ENCODE assay signal across 1 cellular context in genomic region chr21:45364464-45365185, GRCh38.
TF ChIP-seq lines count a peak whose summit lies in the region.

No MANE protein-coding gene starts in this region.

TF ChIP-seq in K562, 482 proteins besides CTCF, POLR2A, EP300 and RAD21 (continued from another document):
- TF ChIP-seq ZBTB40 (IDR thresholded peaks at IDR 0.05) (peak; percentile 42; the same call in 1 of the 2 replicates), ZBTB40 (CRISPR knock-in tag; IDR thresholded peaks at IDR 0.05) (no peak), POLR3A (IDR thresholded peaks at IDR 0.05; ENCODE audit: borderline replicate concordance, extremely low read depth, insufficient read depth, insufficient read length) (no peak), NELFE (IDR thresholded peaks at IDR 0.05; ENCODE audit: insufficient read depth, insufficient read length) (no peak), STAT5B (CRISPR knock-in tag; IDR thresholded peaks at IDR 0.05) (no peak), SIRT6 (IDR thresholded peaks at IDR 0.05; ENCODE audit: low read depth, low read length) (no peak), ZNF589 (CRISPR knock-in tag; IDR thresholded peaks at IDR 0.05; ENCODE audit: low read depth) (0 out of 2 replicates have a peak, but pooled peaks have one; percentile 19), ZNF592 (IDR thresholded peaks at IDR 0.05) (peak; percentile 27; the same call in 1 of the 2 replicates), ZNF584 (CRISPR knock-in tag; IDR thresholded peaks at IDR 0.05; ENCODE audit: low read depth) (peak; percentile 89), POLR2AphosphoS2 (IDR thresholded peaks at IDR 0.05; ENCODE audit: low read length) (no peak), ZBTB17 (CRISPR knock-in tag; IDR thresholded peaks at IDR 0.05) (0 out of 2 replicates have a peak, but pooled peaks have one; percentile 0), POLR2B (IDR thresholded peaks at IDR 0.05; ENCODE audit: low read depth, partially characterized antibody) (no peak), GABPB1 (CRISPR knock-in tag; IDR thresholded peaks at IDR 0.05) (0 out of 2 replicates have a peak, but pooled peaks have one; percentile 41), MTA1 (IDR thresholded peaks at IDR 0.05; ENCODE audit: borderline replicate concordance) (no peak), MCM3 (IDR thresholded peaks at IDR 0.05) (no peak), MLLT1 (IDR thresholded peaks at IDR 0.05) (peak in 1 of 2 experiments; percentile 91; a peak in 2 of 4 replicates), NR2C2 (CRISPR knock-in tag; IDR thresholded peaks at IDR 0.05) (no peak), NR2C2 (tag; IDR thresholded peaks at IDR 0.05) (peak; percentile 60; the same call in 1 of the 2 replicates), ZBTB33 (CRISPR knock-in tag; IDR thresholded peaks at IDR 0.05) (peak; percentile 98), NR4A1 (CRISPR knock-in tag; IDR thresholded peaks at IDR 0.05) (no peak), NR4A1 (tag; IDR thresholded peaks at IDR 0.05) (0 out of 2 replicates have a peak, but pooled peaks have one; percentile 6), KLF10 (CRISPR knock-in tag; IDR thresholded peaks at IDR 0.05) (no peak)
